Comparison of ENCODE assay signal across 8 cellular contexts in the genomic region with DNA sequence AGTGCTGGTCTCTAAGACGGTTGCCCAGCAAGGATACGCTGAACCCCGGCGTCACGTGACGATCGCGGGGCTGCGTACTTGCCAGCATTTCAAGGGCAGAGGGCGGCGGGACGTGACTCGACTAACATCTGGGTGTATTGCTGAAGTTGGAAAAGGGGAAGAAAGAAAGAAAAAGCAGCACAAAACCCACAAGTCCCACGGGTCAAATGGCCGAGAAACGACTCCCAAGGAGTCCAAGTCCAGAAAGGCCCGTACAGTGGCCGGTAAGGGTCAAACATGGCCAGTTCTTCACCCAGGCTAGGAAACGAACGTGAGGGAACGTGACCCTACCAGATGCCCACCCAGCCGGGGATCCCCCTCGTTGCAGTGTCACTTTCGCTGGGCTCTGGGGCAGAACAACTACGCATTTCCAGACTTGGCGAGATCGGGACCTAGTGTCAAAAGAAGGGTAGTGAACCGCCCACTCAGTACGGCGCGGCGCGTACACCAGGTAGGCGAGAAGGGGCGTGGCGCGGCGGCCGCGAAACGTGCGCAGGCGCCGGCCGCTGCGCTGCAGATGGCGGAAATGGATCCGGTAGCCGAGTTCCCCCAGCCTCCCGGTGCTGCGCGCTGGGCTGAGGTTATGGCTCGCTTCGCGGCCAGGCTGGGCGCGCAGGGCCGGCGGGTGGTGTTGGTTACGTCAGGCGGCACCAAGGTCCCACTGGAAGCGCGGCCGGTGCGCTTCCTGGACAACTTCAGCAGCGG. TPM values are rescaled to one million over a fixed set of nuclear protein-coding genes. Genes with fewer than 3 reads are reported as not detected.
DNase-seq lines count a peak whose midpoint lies in the region; ATAC-seq and TF ChIP-seq lines count a peak whose summit lies in the region.

A gene (plus strand): TSS at position 534 of the 744 bp plus-strand sequence. CDS start 23 bp downstream, at position 557.
A gene with protein sequence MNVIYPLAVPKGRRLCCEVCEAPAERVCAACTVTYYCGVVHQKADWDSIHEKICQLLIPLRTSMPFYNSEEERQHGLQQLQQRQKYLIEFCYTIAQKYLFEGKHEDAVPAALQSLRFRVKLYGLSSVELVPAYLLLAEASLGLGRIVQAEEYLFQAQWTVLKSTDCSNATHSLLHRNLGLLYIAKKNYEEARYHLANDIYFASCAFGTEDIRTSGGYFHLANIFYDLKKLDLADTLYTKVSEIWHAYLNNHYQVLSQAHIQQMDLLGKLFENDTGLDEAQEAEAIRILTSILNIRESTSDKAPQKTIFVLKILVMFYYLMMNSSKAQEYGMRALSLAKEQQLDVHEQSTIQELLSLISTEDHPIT (minus strand): TSS at position 13 of the 744 bp plus-strand sequence. CDS start 25 bp downstream, outside the sequence.

- DNase-seq in AG20443 (ENCODE audit: low spot score) (peak; percentile 93), NCI-H345 treated with DMSO at 0.1 percent for 48 hours (lab: John Stamatoyannopoulos, UW; ENCODE audit: unreplicated experiment) (peak; percentile 68), choroid plexus epithelial cell (ENCODE audit: low read depth) (peak; percentile 87), left colon (peak; percentile 83 to 96)
- peak; percentile 88 for DNase-seq in activated CD4-positive, alpha-beta T cell treated with anti-CD3 and anti-CD28 coated beads for 24 hours (ENCODE audit: low read depth in 2 of 2)
- peak; percentile 88 to 91 for DNase-seq in stimulated activated CD4-positive, alpha-beta T cell treated with anti-CD3 and anti-CD28 coated beads, Interleukin-1b, Interleukin-23, amount 100 ng/mL, for 4 hours (ENCODE audit: low read depth in 2 of 2)

- ATAC-seq in HG03175 (IDR thresholded peaks at IDR 0.05; ENCODE audit: unreplicated experiment) (peak; percentile 85), left colon (peak; percentile 94)

- intact Hi-C loops in left colon (cut with DNase I, micrococcal nuclease) = loop anchor here in 1 of 2 donors (10.0 kb wide), 1 partner anchor 121 kb away; a partner anchor contains a TSS

- H3K4me3 ChIP-seq in choroid plexus epithelial cell (ENCODE audit: low read depth, low read length) = peak within 1 kb of the TSS; percentile 90

- no peak for TF ChIP-seq CTCF in choroid plexus epithelial cell (conservative IDR thresholded peaks at IDR 0.05; ENCODE audit: low read depth, low read length)

- TF ChIP-seq POLR2A in GM18951 (IDR thresholded peaks at IDR 0.05; ENCODE audit: extremely low read depth, insufficient read depth, insufficient read length) = peak; percentile 97

- in situ Hi-C loops in GM18951 (cut with MboI; ENCODE audit: low sequenced_read_pairs, unreplicated experiment) = no loop called here

RNA-seq across cellular contexts. Expression of the first gene that starts in this region (rescaled TPM):
- 10 to 100 TPM; 78.2 to 92.4 TPM for total RNA-seq in left colon

RNA-seq across cellular contexts. Expression of the second gene that starts in this region (rescaled TPM):
- 1 to 10 TPM; 1.2 to 2.4 TPM for total RNA-seq in left colon

Comparison
In these comparisons a context has a peak if more than half of its experiments do, and no peak if none do; other contexts are left out.
1. Peak in every context shown above with its lines: DNase-seq, ATAC-seq and H3K4me3 ChIP-seq.